In genomic region chr12:124759841-124760508, GRCh38 we compare ENCODE assay signal across 13 cellular contexts.
DNase-seq lines count a peak whose midpoint lies in the region; TF ChIP-seq lines count a peak whose summit lies in the region.
"Had no signal": no experiment of that assay in that cellular context is flagged by ENCODE, and none has a peak within 500 bp of the region (broad histone marks: within the 10 kb centered on the region; RNA-seq: fewer than 3 reads in every experiment).

No MANE protein-coding gene starts in this region.

- H3K4me3 Mint-ChIP-seq in mesothelial cell of epicardium = no peak overlapping the region

- H3K4me1 ChIP-seq in muscle layer of colon (ENCODE audit: insufficient read depth, low read length) = peaks cover 36% of the 10 kb centered on the region

- no peak overlapping the region for H3K4me3 ChIP-seq in muscle layer of colon (ENCODE audit: low read depth in 1 of 2, low read length in 2 of 2)
- H3K4me3 ChIP-seq: ascending aorta had no signal

- H3K27ac ChIP-seq in cingulate gyrus (ENCODE audit: low read depth, low read length) (peak overlapping the region; percentile 29), muscle layer of colon (ENCODE audit: low read depth, low read length) (peak overlapping the region; percentile 31)
- H3K27ac ChIP-seq: parathyroid adenoma had no signal

- H3K36me3 ChIP-seq in muscle layer of colon (ENCODE audit: insufficient read depth, low read length) = no peaks in the 10 kb centered on the region
- H3K36me3 ChIP-seq: ascending aorta, BE2C had no signal

- no peaks in the 10 kb centered on the region for H3K9me3 ChIP-seq in muscle layer of colon (ENCODE audit: low read length)
- H3K9me3 ChIP-seq: ascending aorta had no signal

- peaks cover 28% of the 10 kb centered on the region for H3K4me1 Mint-ChIP-seq in mesothelial cell of epicardium

- peaks cover 15% of the 10 kb centered on the region for H3K9me3 Mint-ChIP-seq in mesothelial cell of epicardium

- no peak overlapping the region for H3K27ac Mint-ChIP-seq in mesothelial cell of epicardium

- peaks cover 1% of the 10 kb centered on the region for H3K36me3 Mint-ChIP-seq in mesothelial cell of epicardium

- H3K27me3 Mint-ChIP-seq in mesothelial cell of epicardium (ENCODE audit: low read depth) = peaks cover 7% of the 10 kb centered on the region

- DNase-seq in Ammon's horn (ENCODE audit: low spot score) (peak; percentile 48), Kasumi-1 (lab: John Stamatoyannopoulos, UW) (peak; percentile 39 to 49), EL (no peak), GM19240 (ENCODE audit: insufficient read length, low spot score) (no peak), NCI-H2029 (lab: John Stamatoyannopoulos, UW) (no peak), mesothelial cell of epicardium (ENCODE audit: low spot score in 2 of 2, unreplicated experiment in 2 of 2) (no peak)
- DNase-seq: BE2C; H7; stimulated activated naive CD4-positive, alpha-beta T cell had no signal

- H3K9ac ChIP-seq in muscle layer of colon (ENCODE audit: low read length) = no peak overlapping the region
- H3K9ac ChIP-seq: parathyroid adenoma had no signal

- H3K27me3 ChIP-seq in muscle layer of colon (ENCODE audit: control insufficient read depth in 1 of 2, insufficient read depth in 2 of 2, low read length in 2 of 2) = no peaks in the 10 kb centered on the region
- H3K27me3 ChIP-seq: ascending aorta, BE2C had no signal

- no peak for TF ChIP-seq CTCF in mesothelial cell of epicardium (IDR thresholded peaks at IDR 0.05; ENCODE audit: unreplicated experiment)

Comparison
In these comparisons a context has a peak if more than half of its experiments do, and no peak if none do; other contexts are left out.
1. DNase-seq: peak in Ammon's horn (single experiment) and Kasumi-1 (2 of 2); none in EL (single experiment), GM19240 (single experiment), NCI-H2029 (single experiment) and mesothelial cell of epicardium (0 of 2).